ENCODE assay signal across 1 cellular context in genomic region chr17:43125133-43125966, GRCh38.
TF ChIP-seq lines count a peak whose summit lies in the region.

TSS of gene BRCA1 (minus strand) at chr17:43125364. CDS start at chr17:43124096, 1,268 bp downstream.

TF ChIP-seq in HEK293, 187 proteins besides CTCF, POLR2A, EP300 and RAD21 (continued from another document and continues in another):
- TF ChIP-seq ZBTB8A (tag by site-specific recombination; IDR thresholded peaks at IDR 0.05), result no peak; the same call in 1 of the 2 replicates
- TF ChIP-seq ZNF792 (tag by site-specific recombination; IDR thresholded peaks at IDR 0.05), result no peak
- no peak for TF ChIP-seq ZNF549 (tag by site-specific recombination; IDR thresholded peaks at IDR 0.05)
- TF ChIP-seq TCF7L2 (IDR thresholded peaks at IDR 0.05; ENCODE audit: borderline replicate concordance, low read depth, low read length), result no peak
- TF ChIP-seq ZNF596 (tag by site-specific recombination; IDR thresholded peaks at IDR 0.05), result no peak
- TF ChIP-seq ZNF341 (tag by site-specific recombination; IDR thresholded peaks at IDR 0.05; ENCODE audit: low read depth), result peak; percentile 66
- TF ChIP-seq ZNF664 (tag by site-specific recombination; IDR thresholded peaks at IDR 0.05), result no peak; the same call in 1 of the 2 replicates
- TF ChIP-seq ZNF658 (tag by site-specific recombination; IDR thresholded peaks at IDR 0.05), result no peak
- TF ChIP-seq ZNF501 (tag by site-specific recombination; IDR thresholded peaks at IDR 0.05), result peak; percentile 42; the same call in 1 of the 2 replicates
- TF ChIP-seq ZNF670 (tag by site-specific recombination; IDR thresholded peaks at IDR 0.05; ENCODE audit: low read depth), result no peak
- no peak for TF ChIP-seq ZNF354C (tag by site-specific recombination; IDR thresholded peaks at IDR 0.05; ENCODE audit: borderline replicate concordance, low read depth)
- no peak for TF ChIP-seq ZNF416 (tag by site-specific recombination; IDR thresholded peaks at IDR 0.05)
- peak; percentile 94 for TF ChIP-seq SP2 (tag by site-specific recombination; IDR thresholded peaks at IDR 0.05)
- no peak for TF ChIP-seq ZNF626 (tag by site-specific recombination; IDR thresholded peaks at IDR 0.05)
- TF ChIP-seq, protein P1, sequence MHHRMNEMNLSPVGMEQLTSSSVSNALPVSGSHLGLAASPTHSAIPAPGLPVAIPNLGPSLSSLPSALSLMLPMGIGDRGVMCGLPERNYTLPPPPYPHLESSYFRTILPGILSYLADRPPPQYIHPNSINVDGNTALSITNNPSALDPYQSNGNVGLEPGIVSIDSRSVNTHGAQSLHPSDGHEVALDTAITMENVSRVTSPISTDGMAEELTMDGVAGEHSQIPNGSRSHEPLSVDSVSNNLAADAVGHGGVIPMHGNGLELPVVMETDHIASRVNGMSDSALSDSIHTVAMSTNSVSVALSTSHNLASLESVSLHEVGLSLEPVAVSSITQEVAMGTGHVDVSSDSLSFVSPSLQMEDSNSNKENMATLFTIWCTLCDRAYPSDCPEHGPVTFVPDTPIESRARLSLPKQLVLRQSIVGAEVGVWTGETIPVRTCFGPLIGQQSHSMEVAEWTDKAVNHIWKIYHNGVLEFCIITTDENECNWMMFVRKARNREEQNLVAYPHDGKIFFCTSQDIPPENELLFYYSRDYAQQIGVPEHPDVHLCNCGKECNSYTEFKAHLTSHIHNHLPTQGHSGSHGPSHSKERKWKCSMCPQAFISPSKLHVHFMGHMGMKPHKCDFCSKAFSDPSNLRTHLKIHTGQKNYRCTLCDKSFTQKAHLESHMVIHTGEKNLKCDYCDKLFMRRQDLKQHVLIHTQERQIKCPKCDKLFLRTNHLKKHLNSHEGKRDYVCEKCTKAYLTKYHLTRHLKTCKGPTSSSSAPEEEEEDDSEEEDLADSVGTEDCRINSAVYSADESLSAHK (tag by site-specific recombination; IDR thresholded peaks at IDR 0.05), result no peak
- TF ChIP-seq BCL6B (tag by site-specific recombination; IDR thresholded peaks at IDR 0.05), result no peak
- no peak for TF ChIP-seq ZNF529 (tag by site-specific recombination; IDR thresholded peaks at IDR 0.05; ENCODE audit: insufficient replicate concordance)
- peak; percentile 91 for TF ChIP-seq ZBTB17 (tag by site-specific recombination; IDR thresholded peaks at IDR 0.05)
- TF ChIP-seq REPIN1 (tag by site-specific recombination; IDR thresholded peaks at IDR 0.05; ENCODE audit: low read depth), result no peak
- peak; percentile 13 for TF ChIP-seq ZFP69B (tag by site-specific recombination; IDR thresholded peaks at IDR 0.05)
- TF ChIP-seq ZNF426 (tag by site-specific recombination; IDR thresholded peaks at IDR 0.05), result no peak
- peak; percentile 89 for TF ChIP-seq GLIS2 (tag by site-specific recombination; IDR thresholded peaks at IDR 0.05)
- TF ChIP-seq ZNF843 (tag by site-specific recombination; IDR thresholded peaks at IDR 0.05), result 0 out of 2 replicates have a peak, but pooled peaks have one; percentile 15
- no peak for TF ChIP-seq ZNF548 (tag by site-specific recombination; IDR thresholded peaks at IDR 0.05)
- no peak for TF ChIP-seq KLF10 (tag by site-specific recombination; IDR thresholded peaks at IDR 0.05)
- peak; percentile 66 for TF ChIP-seq ZNF580 (tag by site-specific recombination; IDR thresholded peaks at IDR 0.05)
- no peak for TF ChIP-seq TRIM28 (IDR thresholded peaks at IDR 0.05; ENCODE audit: borderline replicate concordance, low read length)
- TF ChIP-seq ZNF350 (tag by site-specific recombination; IDR thresholded peaks at IDR 0.05), result no peak
- TF ChIP-seq, protein P2, sequence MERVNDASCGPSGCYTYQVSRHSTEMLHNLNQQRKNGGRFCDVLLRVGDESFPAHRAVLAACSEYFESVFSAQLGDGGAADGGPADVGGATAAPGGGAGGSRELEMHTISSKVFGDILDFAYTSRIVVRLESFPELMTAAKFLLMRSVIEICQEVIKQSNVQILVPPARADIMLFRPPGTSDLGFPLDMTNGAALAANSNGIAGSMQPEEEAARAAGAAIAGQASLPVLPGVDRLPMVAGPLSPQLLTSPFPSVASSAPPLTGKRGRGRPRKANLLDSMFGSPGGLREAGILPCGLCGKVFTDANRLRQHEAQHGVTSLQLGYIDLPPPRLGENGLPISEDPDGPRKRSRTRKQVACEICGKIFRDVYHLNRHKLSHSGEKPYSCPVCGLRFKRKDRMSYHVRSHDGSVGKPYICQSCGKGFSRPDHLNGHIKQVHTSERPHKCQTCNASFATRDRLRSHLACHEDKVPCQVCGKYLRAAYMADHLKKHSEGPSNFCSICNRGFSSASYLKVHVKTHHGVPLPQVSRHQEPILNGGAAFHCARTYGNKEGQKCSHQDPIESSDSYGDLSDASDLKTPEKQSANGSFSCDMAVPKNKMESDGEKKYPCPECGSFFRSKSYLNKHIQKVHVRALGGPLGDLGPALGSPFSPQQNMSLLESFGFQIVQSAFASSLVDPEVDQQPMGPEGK (tag by site-specific recombination; IDR thresholded peaks at IDR 0.05), result peak; percentile 97
- no peak for TF ChIP-seq ZNF473 (tag by site-specific recombination; IDR thresholded peaks at IDR 0.05)
- TF ChIP-seq ZNF449 (tag by site-specific recombination; IDR thresholded peaks at IDR 0.05), result no peak
- TF ChIP-seq, protein P3, sequence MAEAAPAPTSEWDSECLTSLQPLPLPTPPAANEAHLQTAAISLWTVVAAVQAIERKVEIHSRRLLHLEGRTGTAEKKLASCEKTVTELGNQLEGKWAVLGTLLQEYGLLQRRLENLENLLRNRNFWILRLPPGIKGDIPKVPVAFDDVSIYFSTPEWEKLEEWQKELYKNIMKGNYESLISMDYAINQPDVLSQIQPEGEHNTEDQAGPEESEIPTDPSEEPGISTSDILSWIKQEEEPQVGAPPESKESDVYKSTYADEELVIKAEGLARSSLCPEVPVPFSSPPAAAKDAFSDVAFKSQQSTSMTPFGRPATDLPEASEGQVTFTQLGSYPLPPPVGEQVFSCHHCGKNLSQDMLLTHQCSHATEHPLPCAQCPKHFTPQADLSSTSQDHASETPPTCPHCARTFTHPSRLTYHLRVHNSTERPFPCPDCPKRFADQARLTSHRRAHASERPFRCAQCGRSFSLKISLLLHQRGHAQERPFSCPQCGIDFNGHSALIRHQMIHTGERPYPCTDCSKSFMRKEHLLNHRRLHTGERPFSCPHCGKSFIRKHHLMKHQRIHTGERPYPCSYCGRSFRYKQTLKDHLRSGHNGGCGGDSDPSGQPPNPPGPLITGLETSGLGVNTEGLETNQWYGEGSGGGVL (tag by site-specific recombination; IDR thresholded peaks at IDR 0.05), result no peak; the same call in 1 of the 2 replicates
- no peak for TF ChIP-seq ZNF654 (tag by site-specific recombination; IDR thresholded peaks at IDR 0.05; ENCODE audit: low read depth)
- TF ChIP-seq ZNF645 (tag by site-specific recombination; IDR thresholded peaks at IDR 0.05), result no peak
- TF ChIP-seq, protein P4, sequence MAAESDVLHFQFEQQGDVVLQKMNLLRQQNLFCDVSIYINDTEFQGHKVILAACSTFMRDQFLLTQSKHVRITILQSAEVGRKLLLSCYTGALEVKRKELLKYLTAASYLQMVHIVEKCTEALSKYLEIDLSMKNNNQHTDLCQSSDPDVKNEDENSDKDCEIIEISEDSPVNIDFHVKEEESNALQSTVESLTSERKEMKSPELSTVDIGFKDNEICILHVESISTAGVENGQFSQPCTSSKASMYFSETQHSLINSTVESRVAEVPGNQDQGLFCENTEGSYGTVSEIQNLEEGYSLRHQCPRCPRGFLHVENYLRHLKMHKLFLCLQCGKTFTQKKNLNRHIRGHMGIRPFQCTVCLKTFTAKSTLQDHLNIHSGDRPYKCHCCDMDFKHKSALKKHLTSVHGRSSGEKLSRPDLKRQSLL (tag by site-specific recombination; IDR thresholded peaks at IDR 0.05), result no peak
- no peak for TF ChIP-seq ZNF394 (tag by site-specific recombination; IDR thresholded peaks at IDR 0.05; ENCODE audit: borderline replicate concordance)
- no peak for TF ChIP-seq SCRT1 (tag by site-specific recombination; IDR thresholded peaks at IDR 0.05; ENCODE audit: borderline replicate concordance)
- no peak for TF ChIP-seq ZNF302 (tag by site-specific recombination; IDR thresholded peaks at IDR 0.05; ENCODE audit: low read depth)
- TF ChIP-seq ZNF544 (tag by site-specific recombination; IDR thresholded peaks at IDR 0.05), result no peak
- TF ChIP-seq ZNF23 (tag by site-specific recombination; IDR thresholded peaks at IDR 0.05; ENCODE audit: borderline replicate concordance), result no peak
- TF ChIP-seq SCRT2 (tag by site-specific recombination; IDR thresholded peaks at IDR 0.05), result no peak
- no peak for TF ChIP-seq FEZF1 (tag by site-specific recombination; IDR thresholded peaks at IDR 0.05)
- TF ChIP-seq ZNF174 (tag by site-specific recombination; IDR thresholded peaks at IDR 0.05), result no peak
- TF ChIP-seq ZNF707 (tag by site-specific recombination; IDR thresholded peaks at IDR 0.05), result no peak
- TF ChIP-seq ZNF335 (tag by site-specific recombination; conservative IDR thresholded peaks at IDR 0.05), result peak; percentile 69
- TF ChIP-seq OSR2 (tag by site-specific recombination; IDR thresholded peaks at IDR 0.05), result peak; percentile 62; the same call in 1 of the 2 replicates
- TF ChIP-seq TSHZ1 (tag by site-specific recombination; IDR thresholded peaks at IDR 0.05; ENCODE audit: borderline replicate concordance), result no peak
- TF ChIP-seq ZBTB1 (tag by site-specific recombination; IDR thresholded peaks at IDR 0.05), result no peak
- TF ChIP-seq ZBTB21 (tag by site-specific recombination; IDR thresholded peaks at IDR 0.05), result peak; percentile 95
- no peak for TF ChIP-seq AEBP2 (tag by site-specific recombination; IDR thresholded peaks at IDR 0.05; ENCODE audit: borderline replicate concordance)
- no peak for TF ChIP-seq GLI4 (tag by site-specific recombination; IDR thresholded peaks at IDR 0.05)
- TF ChIP-seq ZNF175 (tag by site-specific recombination; IDR thresholded peaks at IDR 0.05), result no peak
- TF ChIP-seq ZNF2 (tag by site-specific recombination; IDR thresholded peaks at IDR 0.05), result no peak
- TF ChIP-seq ZNF132 (tag by site-specific recombination; IDR thresholded peaks at IDR 0.05; ENCODE audit: borderline replicate concordance), result no peak
- TF ChIP-seq GFI1B (tag by site-specific recombination; IDR thresholded peaks at IDR 0.05), result no peak
